Comparison of ENCODE assay signal across 26 cellular contexts in genomic region chr22:29825578-29825977, GRCh38.
"Had no signal": no experiment of that assay in that cellular context is flagged by ENCODE, and none has a peak within 500 bp of the region (broad histone marks: within the 10 kb centered on the region; RNA-seq: fewer than 3 reads in every experiment).

No MANE protein-coding gene starts in this region.

- H3K4me1 Mint-ChIP-seq: endodermal cell had no signal

- H3K27me3 ChIP-seq: heart right ventricle, left lung, neutrophil, pancreas, right atrium auricular region had no signal

- H3K27ac ChIP-seq: epithelial cell of prostate, heart right ventricle, left lung, neutrophil, pancreas had no signal

- H3K27me3 Mint-ChIP-seq: dendritic cell treated with granulocyte-macrophage colony-stimulating factor and Interleukin-4, amounts not matched to agents 40 ng/mL and 50 ng/mL, for 4 days; naive B cell; natural killer cell treated with Interleukin-12 subunit alpha and Interleukin-12 subunit beta and Interleukin-15 and Interleukin-18, amount 100 ng/mL, for 72 hours had no signal

- H3K27ac Mint-ChIP-seq: dendritic cell treated with granulocyte-macrophage colony-stimulating factor and Interleukin-4, amounts not matched to agents 40 ng/mL and 50 ng/mL, for 4 days; endodermal cell; mesothelial cell of epicardium; naive B cell; type B pancreatic cell had no signal

- DNase-seq: effector CD8-positive, alpha-beta T cell; endodermal cell; foreskin melanocyte; glutamatergic neuron; heart right ventricle; hippocampal formation; left cardiac atrium; left lung; mesenchymal stem cell; mucosa of descending colon; naive B cell; pancreas; stimulated activated CD4-positive, alpha-beta T cell treated with anti-CD3 and anti-CD28 coated beads, Interleukin-12 subunit alpha, Interleukin-12 subunit beta, amount 100 ng/mL, for 4 hours; stimulated activated CD4-positive, alpha-beta T cell treated with anti-CD3 and anti-CD28 coated beads, Interleukin-1b, Interleukin-23, amount 100 ng/mL, for 48 hours; stimulated activated CD4-positive, alpha-beta T cell treated with anti-CD3 and anti-CD28 coated beads, Interleukin-4, amount 100 ng/mL, for 1 hour; stimulated activated CD8-positive, alpha-beta memory T cell treated with anti-CD3 and anti-CD28 coated beads, Interleukin-4, amount 100 ng/mL, for 48 hours; stimulated activated naive CD8-positive, alpha-beta T cell treated with anti-CD3 and anti-CD28 coated beads, Interleukin-15, Interleukin-2, amounts not matched to agents 100 U/mL and 50 U/mL, for 24 hours had no signal

- H3K9me3 ChIP-seq: heart right ventricle, left lung, mucosa of descending colon, neutrophil, pancreas, right atrium auricular region had no signal

- H3K4me3 Mint-ChIP-seq: dendritic cell treated with granulocyte-macrophage colony-stimulating factor and Interleukin-4, amounts not matched to agents 40 ng/mL and 50 ng/mL, for 4 days; endodermal cell; mesothelial cell of epicardium; naive B cell; natural killer cell treated with Interleukin-12 subunit alpha and Interleukin-12 subunit beta and Interleukin-15 and Interleukin-18, amount 100 ng/mL, for 72 hours; neural crest cell; type B pancreatic cell had no signal

- H3K9me3 Mint-ChIP-seq: dendritic cell treated with granulocyte-macrophage colony-stimulating factor and Interleukin-4, amounts not matched to agents 40 ng/mL and 50 ng/mL, for 4 days; endodermal cell; mesothelial cell of epicardium; naive B cell; natural killer cell treated with Interleukin-12 subunit alpha and Interleukin-12 subunit beta and Interleukin-15 and Interleukin-18, amount 100 ng/mL, for 72 hours; neural crest cell; type B pancreatic cell had no signal

- H3K4me2 ChIP-seq: smooth muscle cell had no signal

- H3K4me3 ChIP-seq: heart right ventricle, left lung, mucosa of descending colon, pancreas, right atrium auricular region, smooth muscle cell had no signal
